In the genomic region with DNA sequence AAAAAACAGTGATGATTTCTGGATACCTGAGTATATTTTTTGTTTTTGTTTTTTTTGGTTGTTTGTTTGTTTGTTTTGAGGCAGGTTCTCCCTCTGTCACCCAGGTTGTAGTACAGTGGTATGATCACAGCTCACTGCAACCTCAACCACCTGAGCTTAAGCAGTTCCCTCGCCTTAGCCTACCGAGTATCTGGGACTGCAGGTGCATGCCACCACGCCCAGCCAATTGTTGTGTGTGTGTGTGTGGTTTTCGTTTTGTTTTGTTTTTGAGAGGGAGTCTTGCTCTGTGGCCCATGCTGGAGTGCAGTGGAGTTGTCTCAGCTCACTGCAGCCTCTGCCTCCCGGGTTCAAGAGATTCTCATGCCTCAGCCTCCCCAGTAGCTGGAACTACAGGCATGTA, we compare ENCODE assay signal across 1 cellular context.
TF ChIP-seq lines count a peak whose summit lies in the region.

No MANE protein-coding gene starts in this region.

TF ChIP-seq in K562, 482 proteins besides CTCF, POLR2A, EP300 and RAD21:
- no peak for TF ChIP-seq NR2C1 (IDR thresholded peaks at IDR 0.05)
- TF ChIP-seq NR2C1 (tag; IDR thresholded peaks at IDR 0.05), result no peak
- no peak for TF ChIP-seq ZNF76 (CRISPR knock-in tag; IDR thresholded peaks at IDR 0.05; ENCODE audit: borderline replicate concordance)
- no peak for TF ChIP-seq BRF1 (IDR thresholded peaks at IDR 0.05; ENCODE audit: borderline replicate concordance, extremely low read depth, insufficient read length)
